ENCODE assay signal across 15 cellular contexts in genomic region chr17:7782237-7782636, GRCh38. TPM values are rescaled to one million over a fixed set of nuclear protein-coding genes. Genes with fewer than 3 reads are reported as not detected.
A peak's percentile ranks its signal among the peaks of the same experiment; 100 is the strongest.
DNase-seq lines count a peak whose midpoint lies in the region; ATAC-seq and TF ChIP-seq lines count a peak whose summit lies in the region.
"Had no signal": no experiment of that assay in that cellular context is flagged by ENCODE, and none has a peak within 500 bp of the region (broad histone marks: within the 10 kb centered on the region; RNA-seq: fewer than 3 reads in every experiment).

No MANE protein-coding gene starts in this region.

- no peak overlapping the region for H3K4me2 ChIP-seq in fibroblast of lung (ENCODE audit: extremely low read depth, insufficient read depth, low read length)

- no peak overlapping the region for H3K4me3 ChIP-seq in fibroblast of lung (replicated peaks in 1 of 4; ENCODE audit: control extremely low read depth in 1 of 4, insufficient read depth in 1 of 4, low read depth in 3 of 4, low read length in 4 of 4)
- H3K4me3 ChIP-seq: esophagus squamous epithelium, K562, spleen had no signal

- H4K20me1 ChIP-seq in fibroblast of lung (ENCODE audit: control insufficient read depth, extremely low read depth, insufficient read depth, low read length): no peaks in the 10 kb centered on the region

- no peaks in the 10 kb centered on the region for H3K9me3 ChIP-seq in fibroblast of lung (ENCODE audit: control insufficient read depth, insufficient read depth, low read depth, low read length)
- H3K9me3 ChIP-seq: esophagus squamous epithelium, spleen had no signal

- no peak overlapping the region for H2AFZ ChIP-seq in fibroblast of lung (ENCODE audit: low read length)

- H3K27ac ChIP-seq in fibroblast of lung (ENCODE audit: insufficient read depth, low read length): no peak overlapping the region
- H3K27ac ChIP-seq: esophagus squamous epithelium, spleen had no signal

- H3K79me2 ChIP-seq in fibroblast of lung (ENCODE audit: control insufficient read depth, insufficient read depth, low read length): no peaks in the 10 kb centered on the region

- DNase-seq in A172 (ENCODE audit: low spot score): peak; percentile 51
- DNase-seq in GM13977 (ENCODE audit: low spot score): no peak
- DNase-seq in SK-MEL-5 (ENCODE audit: low read depth, low spot score): peak; percentile 48
- peak; percentile 45 to 73 for DNase-seq in fibroblast of lung (ENCODE audit: low read depth in 2 of 2)
- DNase-seq in activated CD4-positive, alpha-beta T cell treated with anti-CD3 and anti-CD28 coated beads for 4 hours: no peak
- DNase-seq in NCI-H1436 (lab: John Stamatoyannopoulos, UW): no peak
- no peak for DNase-seq in Right ventricle myocardium superior
- DNase-seq: esophagus squamous epithelium, left colon, nephron progenitor cell, spleen, trophoblast cell had no signal

- no peaks in the 10 kb centered on the region for H3K36me3 ChIP-seq in fibroblast of lung (ENCODE audit: control insufficient read depth, insufficient read depth, low read length)
- H3K36me3 ChIP-seq: esophagus squamous epithelium, spleen had no signal

- no peaks in the 10 kb centered on the region for H3K4me1 ChIP-seq in fibroblast of lung (ENCODE audit: control insufficient read depth, extremely low read depth, insufficient read depth, low read length)
- H3K4me1 ChIP-seq: esophagus squamous epithelium, spleen had no signal

- peak; percentile 16 for TF ChIP-seq CTCF in GM13977 (IDR thresholded peaks at IDR 0.05; ENCODE audit: extremely low read depth, insufficient read depth, missing control alignments)
- TF ChIP-seq CTCF in fibroblast of lung (conservative IDR thresholded peaks at IDR 0.05 in 1 of 2, IDR thresholded peaks at IDR 0.05 in 1 of 2; ENCODE audit: low read depth in 1 of 2, low read length in 2 of 2): peak; percentile 40 to 54

- intact Hi-C loops in Right ventricle myocardium superior (cut with DNase I): no loop called here

- H3K9ac ChIP-seq in fibroblast of lung (ENCODE audit: insufficient read depth, low read length): no peak overlapping the region

- H3K27me3 ChIP-seq in fibroblast of lung (ENCODE audit: control insufficient read depth, insufficient read depth, low read length): peaks cover 19% of the 10 kb centered on the region

- in situ Hi-C loops in GM13977 (cut with MboI; ENCODE audit: low pct_unique_long_range_greater_than_20kb, low sequenced_read_pairs, unreplicated experiment) (no loop called here), SK-MEL-5 (cut with HindIII; ENCODE audit: low pct_unique_long_range_greater_than_20kb, low sequenced_read_pairs) (no loop called here)

- no peak for ATAC-seq in GM21390 (IDR thresholded peaks at IDR 0.05; ENCODE audit: unreplicated experiment)
- ATAC-seq in Right ventricle myocardium superior (ENCODE audit: poor library complexity): no peak
- ATAC-seq: K562, Panc1 had no signal

RNA-seq across cellular contexts. Expression of gene KDM6B, which starts 51.8 kb away (rescaled TPM):
- total RNA-seq in A172 (2014; rRNA removed; shearing (Covaris generic)): 0.16 and 0.93 TPM in 2 replicates
- 1.6 and 2.4 TPM in 2 replicates for total RNA-seq in SK-MEL-5 (2014; rRNA removed; shearing (Covaris generic))
- 12.0 and 18.1 TPM in 2 replicates for polyA plus RNA-seq in SK-MEL-5 (2015; cell fraction: cytosol; rRNA removed)
- polyA plus RNA-seq in SK-MEL-5 (2015; cell fraction: nucleus; rRNA removed): 18.7 and 19.8 TPM in 2 replicates
- total RNA-seq in fibroblast of lung (9.4 and 12.3 TPM in 2 replicates), Right ventricle myocardium superior (27.9 TPM)
- 0.68 and 1.1 TPM in 2 replicates for polyA plus RNA-seq in fibroblast of lung
- 3.8 and 4.6 TPM in 2 replicates for polyA plus RNA-seq in fibroblast of lung (2012)
- polyA minus RNA-seq in fibroblast of lung (ENCODE audit: low replicate concordance): 7.9 and 9.3 TPM in 2 replicates

Comparison
In these comparisons a context has a peak if more than half of its experiments do, and no peak if none do; other contexts are left out.
1. DNase-seq: peak in A172 (single experiment), SK-MEL-5 (single experiment) and fibroblast of lung (2 of 2); none in GM13977 (single experiment), activated CD4-positive, alpha-beta T cell treated with anti-CD3 and anti-CD28 coated beads for 4 hours (0 of 2), NCI-H1436 (single experiment) and Right ventricle myocardium superior (single experiment).